9 cellular contexts compared by ENCODE assay signal in the genomic region with DNA sequence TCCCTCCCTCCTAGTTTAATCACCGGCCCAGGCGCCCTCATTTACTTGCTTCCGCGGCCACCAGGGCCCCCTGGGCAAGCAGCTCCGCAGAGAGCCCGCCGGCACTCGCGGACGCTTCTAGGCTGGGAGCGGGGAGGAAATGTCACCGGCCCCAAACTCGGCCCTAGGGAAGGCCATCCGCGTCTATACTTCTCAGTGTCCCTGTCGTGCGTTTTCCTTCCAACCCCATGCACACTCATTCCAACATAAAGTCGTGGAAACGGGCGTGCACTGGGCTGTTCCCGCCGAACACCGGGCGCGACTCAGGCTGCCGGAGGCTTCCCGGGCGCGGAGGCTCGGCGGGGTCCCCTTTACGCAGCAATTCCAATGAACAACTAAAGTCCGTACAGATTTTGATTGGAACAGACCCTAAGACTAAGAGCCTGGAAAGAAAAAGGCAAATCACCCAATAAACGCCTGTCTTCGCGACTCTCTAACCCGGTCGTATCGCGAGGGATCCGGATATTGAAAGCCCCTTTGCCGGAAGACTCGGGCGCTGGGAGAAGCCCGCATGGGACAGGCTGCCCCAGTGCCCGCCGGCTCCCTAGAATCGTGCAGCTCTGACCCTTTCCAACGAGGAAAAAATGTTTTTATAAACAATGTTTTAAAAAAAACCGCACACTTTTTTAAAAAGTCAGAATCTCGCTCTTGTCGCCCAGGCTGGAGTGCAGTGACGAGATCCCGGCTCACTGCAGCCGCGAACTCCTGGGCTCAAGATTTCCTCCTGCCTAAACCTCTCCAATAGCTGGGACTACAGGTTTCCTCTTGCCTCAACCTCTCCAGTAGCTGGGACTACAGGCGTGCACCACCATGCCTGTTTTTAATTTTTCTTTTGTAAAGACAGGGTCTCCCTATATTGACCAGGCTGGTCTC. TPM values are rescaled to one million over a fixed set of nuclear protein-coding genes. Genes with fewer than 3 reads are reported as not detected.
DNase-seq lines count a peak whose midpoint lies in the region; ATAC-seq and TF ChIP-seq lines count a peak whose summit lies in the region.
"Had no signal": no experiment of that assay in that cellular context is flagged by ENCODE, and none has a peak within 500 bp of the region (broad histone marks: within the 10 kb centered on the region; RNA-seq: fewer than 3 reads in every experiment).

No MANE protein-coding gene starts in this region.

- H3K4me1 Mint-ChIP-seq in CD4-positive, alpha-beta T cell (ENCODE audit: low read depth), result peaks cover 38% of the 10 kb centered on the region

- no peak overlapping the region for H3K27ac ChIP-seq in CD4-positive, alpha-beta T cell (ENCODE audit: low read depth, low read length)
- H3K27ac ChIP-seq in HUES48 (ENCODE audit: low read depth, low read length) (no peak overlapping the region), neural cell (ENCODE audit: low read length) (no peak overlapping the region), sigmoid colon (no peak overlapping the region)

- no peak for TF ChIP-seq EP300 in neural cell (conservative IDR thresholded peaks at IDR 0.05; ENCODE audit: poor library complexity, severe bottlenecking)
- no peak for TF ChIP-seq EP300 in sigmoid colon (IDR thresholded peaks at IDR 0.05)

- no peaks in the 10 kb centered on the region for H3K9me2 ChIP-seq in neural cell (ENCODE audit: insufficient read depth, low read length)

- TF ChIP-seq CTCF in CD4-positive, alpha-beta T cell (IDR thresholded peaks at IDR 0.05), result no peak
- TF ChIP-seq CTCF in neural cell (IDR thresholded peaks at IDR 0.05; ENCODE audit: poor library complexity, severe bottlenecking), result no peak
- TF ChIP-seq CTCF in sigmoid colon (IDR thresholded peaks at IDR 0.05), result no peak

- no peak for ATAC-seq in CD4-positive, alpha-beta T cell (ENCODE audit: poor library complexity)
- ATAC-seq in GM18909 (IDR thresholded peaks at IDR 0.05; ENCODE audit: poor library complexity, unreplicated experiment), result no peak

- no peaks in the 10 kb centered on the region for H3K79me2 ChIP-seq in neural cell (replicated peaks; ENCODE audit: insufficient read depth, low read length)

- H3K9me3 Mint-ChIP-seq in CD4-positive, alpha-beta T cell, result no peaks in the 10 kb centered on the region

- H3F3A ChIP-seq in neural cell (ENCODE audit: insufficient read depth, low read length, poor library complexity, severe bottlenecking), result no peaks in the 10 kb centered on the region

- intact Hi-C loops in CD4-positive, alpha-beta T cell (cut with DNase I, micrococcal nuclease), result no loop called here
- intact Hi-C loops in sigmoid colon (cut with DNase I), result no loop called here

- TF ChIP-seq RAD21 in neural cell (conservative IDR thresholded peaks at IDR 0.05), result no peak

- H3K4me2 ChIP-seq in neural cell (ENCODE audit: low read length), result no peak overlapping the region

- H3K4me3 ChIP-seq in HUES48 (ENCODE audit: low read depth, low read length) (peak overlapping the region; percentile 57), neural cell (ENCODE audit: low read length) (peak overlapping the region; percentile 54), sigmoid colon (peak overlapping the region in 2 of 4 donors; percentile 18 to 38)

- H3K9me3 ChIP-seq in CD4-positive, alpha-beta T cell (ENCODE audit: control insufficient read depth, low read length), result no peaks in the 10 kb centered on the region
- H3K9me3 ChIP-seq in HUES48 (ENCODE audit: control insufficient read depth, insufficient read depth, low read length), result no peaks in the 10 kb centered on the region
- no peaks in the 10 kb centered on the region for H3K9me3 ChIP-seq in neural cell (ENCODE audit: low read length)
- H3K9me3 ChIP-seq in sigmoid colon, result no peaks in the 10 kb centered on the region

- H3K4me1 ChIP-seq in HUES48 (ENCODE audit: control insufficient read depth, insufficient read depth, low read length) (peaks cover 10% of the 10 kb centered on the region), sigmoid colon (peaks cover 0 to 39% (median 36%) of the 10 kb centered on the region in 4 donors)

- TF ChIP-seq POLR2A in sigmoid colon (IDR thresholded peaks at IDR 0.05), result no peak

- H2AFZ ChIP-seq in neural cell (ENCODE audit: low read depth, low read length), result no peak overlapping the region

- DNase-seq in CD4-positive, alpha-beta T cell, result no peak
- DNase-seq in ecto neural progenitor cell (ENCODE audit: low spot score), result peak; percentile 59
- no peak for DNase-seq in SKM-1 treated with dmso at 0.1 percent for 144 hours (lab: John Stamatoyannopoulos, UW; ENCODE audit: unreplicated experiment)
- no peak for DNase-seq in sigmoid colon
- no peak for DNase-seq in SW 1271 (lab: John Stamatoyannopoulos, UW)
- DNase-seq: central memory CD4-positive, alpha-beta T cell had no signal

- H3K9ac ChIP-seq in HUES48 (ENCODE audit: low read depth, low read length) (no peak overlapping the region), neural cell (ENCODE audit: low read length) (no peak overlapping the region)

- peaks cover 83% of the 10 kb centered on the region for H3K27me3 ChIP-seq in CD4-positive, alpha-beta T cell (ENCODE audit: control insufficient read depth, insufficient read depth, low read length)
- H3K27me3 ChIP-seq in HUES48 (ENCODE audit: control insufficient read depth, insufficient read depth, low read length), result peaks cover 95% of the 10 kb centered on the region
- H3K27me3 ChIP-seq in neural cell (ENCODE audit: insufficient read depth, low read depth, low read length), result peaks cover 93% of the 10 kb centered on the region
- H3K27me3 ChIP-seq in sigmoid colon, result peaks cover 41 to 97% (median 62%) of the 10 kb centered on the region in 3 donors

- H3K36me3 Mint-ChIP-seq in CD4-positive, alpha-beta T cell (ENCODE audit: low read depth), result no peaks in the 10 kb centered on the region

- 1 to 4% methylated on average over 57 of the region's 57 CpGs for WGBS in sigmoid colon, 2 donors

- no peaks in the 10 kb centered on the region for H3K36me3 ChIP-seq in HUES48 (ENCODE audit: control insufficient read depth, insufficient read depth, low read length)
- H3K36me3 ChIP-seq in neural cell (ENCODE audit: insufficient read depth, low read length), result no peaks in the 10 kb centered on the region
- no peaks in the 10 kb centered on the region for H3K36me3 ChIP-seq in sigmoid colon

- CTCF ChIA-PET in CD4-positive, alpha-beta T cell (lab: Charles Lee), result no interaction called here

- no peaks in the 10 kb centered on the region for H4K20me1 ChIP-seq in neural cell (ENCODE audit: insufficient read depth)

- H3K4me3 Mint-ChIP-seq in CD4-positive, alpha-beta T cell, result peak overlapping the region; percentile 75

- H3K27me3 Mint-ChIP-seq in CD4-positive, alpha-beta T cell, result peaks cover 90% of the 10 kb centered on the region

- no peak overlapping the region for H3K27ac Mint-ChIP-seq in CD4-positive, alpha-beta T cell

- POLR2A ChIA-PET in CD4-positive, alpha-beta T cell (lab: Charles Lee), result no interaction called here

TF ChIP-seq in neural cell, 6 proteins besides CTCF, POLR2A, EP300 and RAD21:
- peak; percentile 87 for TF ChIP-seq EZH2 (IDR thresholded peaks at IDR 0.05; ENCODE audit: borderline replicate concordance, insufficient read depth, low read length, poor library complexity, severe bottlenecking)
- no peak for TF ChIP-seq TAF1 (IDR thresholded peaks at IDR 0.05; ENCODE audit: low read depth)
- no peak for TF ChIP-seq SMC3 (conservative IDR thresholded peaks at IDR 0.05; ENCODE audit: poor library complexity)
- TF ChIP-seq POLR2AphosphoS5 (IDR thresholded peaks at IDR 0.05), result peak; percentile 7
- no peak for TF ChIP-seq REST (IDR thresholded peaks at IDR 0.05; ENCODE audit: borderline replicate concordance)

RNA-seq across cellular contexts. Expression of gene BARX2, which starts 1.3 kb away (rescaled TPM):
- total RNA-seq in CD4-positive, alpha-beta T cell, result not detected
- polyA plus RNA-seq in neural cell, result not detected in 2 replicates
- not detected in 2 replicates for polyA minus RNA-seq in neural cell
- not detected for total RNA-seq in sigmoid colon
- 10 to 100 TPM; 10.0 to 19.7 (median 12.0) TPM for polyA plus RNA-seq in sigmoid colon
